In the genomic region with DNA sequence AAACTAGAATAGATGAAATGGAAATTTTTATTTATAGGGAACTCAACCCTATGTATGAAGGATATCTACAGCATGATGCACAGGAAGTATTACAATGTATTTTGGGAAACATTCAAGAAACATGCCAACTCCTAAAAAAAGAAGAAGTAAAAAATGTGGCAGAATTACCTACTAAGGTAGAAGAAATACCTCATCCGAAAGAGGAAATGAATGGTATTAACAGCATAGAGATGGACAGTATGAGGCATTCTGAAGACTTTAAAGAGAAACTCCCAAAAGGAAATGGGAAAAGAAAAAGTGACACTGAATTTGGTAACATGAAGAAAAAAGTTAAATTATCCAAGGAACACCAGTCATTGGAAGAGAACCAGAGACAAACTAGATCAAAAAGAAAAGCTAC, we compare ENCODE assay signal across 15 cellular contexts.
"Had no signal": no experiment of that assay in that cellular context is flagged by ENCODE, and none has a peak within 500 bp of the region (broad histone marks: within the 10 kb centered on the region; RNA-seq: fewer than 3 reads in every experiment).

No MANE protein-coding gene starts in this region.

- H3K27ac ChIP-seq: parathyroid adenoma, stomach, thoracic aorta, WERI-Rb-1 had no signal

- H3K4me3 Mint-ChIP-seq: activated naive CD8-positive, alpha-beta T cell treated with anti-CD3 and anti-CD28 coated beads for 36 hours; endodermal cell; neural crest cell had no signal

- H3K27me3 ChIP-seq: stomach had no signal

- H3K4me1 ChIP-seq: parathyroid adenoma had no signal

- H3K4me3 ChIP-seq: stomach, thoracic aorta had no signal

- DNase-seq: activated CD4-positive, alpha-beta T cell treated with anti-CD3 and anti-CD28 coated beads for 48 hours; activated effector memory CD4-positive, alpha-beta T cell treated with anti-CD3 and anti-CD28 coated beads, Interleukin-2, amount 50 U/mL, for 16 hours; activated naive CD8-positive, alpha-beta T cell treated with anti-CD3 and anti-CD28 coated beads for 36 hours; anterior cingulate cortex; endodermal cell; hippocampal formation; left ventricle myocardium superior; retina; stimulated activated CD4-positive, alpha-beta T cell treated with anti-CD3 and anti-CD28 coated beads, Interleukin-15, amount 100 ng/mL, for 24 hours; stimulated activated CD4-positive, alpha-beta T cell treated with anti-CD3 and anti-CD28 coated beads, Interleukin-4, amount 100 ng/mL, for 24 hours; stomach; WERI-Rb-1 had no signal

- H3K9me3 ChIP-seq: stomach, thoracic aorta had no signal

- ATAC-seq: left ventricle myocardium superior had no signal

- H3K27ac Mint-ChIP-seq: activated naive CD8-positive, alpha-beta T cell treated with anti-CD3 and anti-CD28 coated beads for 36 hours; endodermal cell had no signal

- H3K9me3 Mint-ChIP-seq: activated naive CD8-positive, alpha-beta T cell treated with anti-CD3 and anti-CD28 coated beads for 36 hours; endodermal cell; neural crest cell had no signal

- H3K27me3 Mint-ChIP-seq: activated naive CD8-positive, alpha-beta T cell treated with anti-CD3 and anti-CD28 coated beads for 36 hours had no signal
